Comparison of ENCODE assay signal across 9 cellular contexts in the genomic region with DNA sequence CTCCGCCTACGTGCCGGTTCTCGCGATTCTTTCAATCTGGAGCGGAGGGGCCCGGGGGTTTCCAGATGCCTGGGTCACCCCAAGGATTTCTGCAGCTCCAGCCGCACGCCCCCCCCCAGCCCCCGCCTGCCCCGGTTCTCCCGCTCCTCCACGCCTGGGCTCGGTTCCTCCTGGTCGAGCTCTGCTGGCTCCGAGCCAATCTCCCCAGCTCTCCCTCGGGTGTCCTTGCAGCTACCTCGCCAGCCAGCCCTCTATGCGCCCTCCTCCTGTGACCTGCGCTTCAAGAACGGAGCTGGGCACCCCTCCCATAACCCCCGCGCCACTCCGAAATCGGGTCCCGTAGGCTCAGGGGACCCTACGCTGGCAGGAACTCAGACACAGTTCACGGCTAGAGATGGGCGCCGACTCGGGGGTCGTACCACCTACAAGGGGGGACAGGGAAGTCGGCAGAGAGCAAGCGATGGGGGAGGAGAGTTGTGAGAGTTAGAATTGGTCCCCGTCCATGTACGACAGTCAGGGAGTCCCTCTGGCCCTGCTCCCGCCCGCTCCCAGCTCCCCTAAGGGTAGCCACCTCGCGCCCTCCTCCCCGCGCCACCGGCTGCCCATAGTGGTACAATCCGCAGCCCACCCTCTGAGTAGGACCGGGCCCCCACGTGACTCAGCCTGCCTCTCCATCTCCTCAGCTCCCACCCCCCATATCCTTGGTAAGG. TPM values are rescaled to one million over a fixed set of nuclear protein-coding genes. Genes with fewer than 3 reads are reported as not detected.
DNase-seq lines count a peak whose midpoint lies in the region; ATAC-seq and TF ChIP-seq lines count a peak whose summit lies in the region.
"Had no signal": no experiment of that assay in that cellular context is flagged by ENCODE, and none has a peak within 500 bp of the region (broad histone marks: within the 10 kb centered on the region; RNA-seq: fewer than 3 reads in every experiment).

No MANE protein-coding gene starts in this region.

- H3K36me3 Mint-ChIP-seq in T-helper 2 cell treated with Interferon-gamma antibody and Interleukin-4, amounts not matched to agents 5 μg/mL and 100 μg/mL, for 36 hours (ENCODE audit: low read depth), result peaks cover 17% of the 10 kb centered on the region
- H3K36me3 Mint-ChIP-seq in type B pancreatic cell, result peaks cover 4% of the 10 kb centered on the region

- H3K4me3 ChIP-seq in AG09309 (ENCODE audit: control insufficient read depth, low read depth, low read length) (peak overlapping the region; percentile 45), HEK293 (ENCODE audit: low read depth, low read length) (peak overlapping the region; percentile 20), ectodermal cell (ENCODE audit: insufficient read depth, low read depth, low read length) (peak overlapping the region; percentile 74)

- H3K9me3 Mint-ChIP-seq in T-helper 2 cell treated with Interferon-gamma antibody and Interleukin-4, amounts not matched to agents 5 μg/mL and 100 μg/mL, for 36 hours, result no peaks in the 10 kb centered on the region
- no peaks in the 10 kb centered on the region for H3K9me3 Mint-ChIP-seq in type B pancreatic cell

- H3K9me3 ChIP-seq in HEK293 (ENCODE audit: control insufficient read depth, insufficient read depth, low read depth, low read length), result no peaks in the 10 kb centered on the region
- H3K9me3 ChIP-seq in ectodermal cell (ENCODE audit: control insufficient read depth, low read length), result no peaks in the 10 kb centered on the region

- H3K4me1 ChIP-seq in HEK293 (ENCODE audit: control insufficient read depth, insufficient read depth, low read length), result peaks cover 31% of the 10 kb centered on the region
- peaks cover 27% of the 10 kb centered on the region for H3K4me1 ChIP-seq in ectodermal cell (ENCODE audit: control insufficient read depth, insufficient read depth, low read length)

- WGBS in ectodermal cell, 2 experiments, result 0% methylated on average over 46 of the region's 46 CpGs

- peak overlapping the region; percentile 88 for H3K4me3 Mint-ChIP-seq in T-helper 2 cell treated with Interferon-gamma antibody and Interleukin-4, amounts not matched to agents 5 μg/mL and 100 μg/mL, for 36 hours
- peak overlapping the region; percentile 93 for H3K4me3 Mint-ChIP-seq in type B pancreatic cell

- CTCF ChIA-PET in HEK293 (lab: Yijun Ruan, JAX), result interaction anchor here (0.6 to 3.8 kb wide), 3 partner anchors 13 to 84 kb away, joined by 3 to 18 read pairs (median 5); a partner anchor contains a TSS

- ATAC-seq in GM19351 (IDR thresholded peaks at IDR 0.05; ENCODE audit: unreplicated experiment), result no peak

- no peaks in the 10 kb centered on the region for H3K36me3 ChIP-seq in HEK293 (ENCODE audit: control insufficient read depth in 2 of 2, insufficient read depth in 1 of 2, low read length in 2 of 2)
- H3K36me3 ChIP-seq in ectodermal cell (ENCODE audit: control insufficient read depth, insufficient read depth, low read length), result no peaks in the 10 kb centered on the region

- peak overlapping the region; percentile 74 for H3K27ac ChIP-seq in HEK293 (ENCODE audit: extremely low read depth, low read depth, low read length)
- H3K27ac ChIP-seq in ectodermal cell (ENCODE audit: insufficient read depth, low read depth, low read length, poor library complexity, severe bottlenecking), result peak overlapping the region; percentile 79

- peaks cover 27% of the 10 kb centered on the region for H3K4me1 Mint-ChIP-seq in T-helper 2 cell treated with Interferon-gamma antibody and Interleukin-4, amounts not matched to agents 5 μg/mL and 100 μg/mL, for 36 hours (ENCODE audit: low read depth)
- peaks cover 26% of the 10 kb centered on the region for H3K4me1 Mint-ChIP-seq in type B pancreatic cell (ENCODE audit: unreplicated experiment)

- TF ChIP-seq CTCF in AG09309 (IDR thresholded peaks at IDR 0.05; ENCODE audit: control insufficient read depth, insufficient read depth, low read depth, low read length, missing control alignments) (no peak), HEK293 (tag by site-specific recombination; IDR thresholded peaks at IDR 0.05) (no peak), type B pancreatic cell (conservative IDR thresholded peaks at IDR 0.05) (no peak)

- H3K27me3 Mint-ChIP-seq in T-helper 2 cell treated with Interferon-gamma antibody and Interleukin-4, amounts not matched to agents 5 μg/mL and 100 μg/mL, for 36 hours (ENCODE audit: low read depth), result peaks cover 54% of the 10 kb centered on the region
- peaks cover 63% of the 10 kb centered on the region for H3K27me3 Mint-ChIP-seq in type B pancreatic cell

- peaks cover 68% of the 10 kb centered on the region for H3K27me3 ChIP-seq in ectodermal cell (ENCODE audit: control insufficient read depth, insufficient read depth, low read length, poor library complexity, severe bottlenecking)

- DNase-seq in AG09309 (ENCODE audit: low read depth) (no peak), mucosa of gallbladder (ENCODE audit: low spot score) (peak; percentile 39), type B pancreatic cell (ENCODE audit: extremely low spot score, unreplicated experiment) (no peak), SKM-1 (lab: John Stamatoyannopoulos, UW; ENCODE audit: unreplicated experiment) (no peak)
- DNase-seq in T-helper 2 cell treated with Interferon-gamma antibody and Interleukin-4, amounts not matched to agents 5 μg/mL and 100 μg/mL, for 36 hours (ENCODE audit: low spot score), result peak; percentile 55

- peak overlapping the region; percentile 75 for H3K27ac Mint-ChIP-seq in T-helper 2 cell treated with Interferon-gamma antibody and Interleukin-4, amounts not matched to agents 5 μg/mL and 100 μg/mL, for 36 hours
- H3K27ac Mint-ChIP-seq in type B pancreatic cell, result peak overlapping the region; percentile 86

- POLR2A ChIA-PET in HEK293 (lab: Yijun Ruan, JAX), result interaction anchor here (0.5 to 3.1 kb wide), 6 partner anchors 37 to 210 kb away, joined by 3 to 21 read pairs (median 4); a partner anchor contains a TSS

TF ChIP-seq in HEK293, 187 proteins besides CTCF, POLR2A, EP300 and RAD21 (continues in another document):
- TF ChIP-seq, protein P1, sequence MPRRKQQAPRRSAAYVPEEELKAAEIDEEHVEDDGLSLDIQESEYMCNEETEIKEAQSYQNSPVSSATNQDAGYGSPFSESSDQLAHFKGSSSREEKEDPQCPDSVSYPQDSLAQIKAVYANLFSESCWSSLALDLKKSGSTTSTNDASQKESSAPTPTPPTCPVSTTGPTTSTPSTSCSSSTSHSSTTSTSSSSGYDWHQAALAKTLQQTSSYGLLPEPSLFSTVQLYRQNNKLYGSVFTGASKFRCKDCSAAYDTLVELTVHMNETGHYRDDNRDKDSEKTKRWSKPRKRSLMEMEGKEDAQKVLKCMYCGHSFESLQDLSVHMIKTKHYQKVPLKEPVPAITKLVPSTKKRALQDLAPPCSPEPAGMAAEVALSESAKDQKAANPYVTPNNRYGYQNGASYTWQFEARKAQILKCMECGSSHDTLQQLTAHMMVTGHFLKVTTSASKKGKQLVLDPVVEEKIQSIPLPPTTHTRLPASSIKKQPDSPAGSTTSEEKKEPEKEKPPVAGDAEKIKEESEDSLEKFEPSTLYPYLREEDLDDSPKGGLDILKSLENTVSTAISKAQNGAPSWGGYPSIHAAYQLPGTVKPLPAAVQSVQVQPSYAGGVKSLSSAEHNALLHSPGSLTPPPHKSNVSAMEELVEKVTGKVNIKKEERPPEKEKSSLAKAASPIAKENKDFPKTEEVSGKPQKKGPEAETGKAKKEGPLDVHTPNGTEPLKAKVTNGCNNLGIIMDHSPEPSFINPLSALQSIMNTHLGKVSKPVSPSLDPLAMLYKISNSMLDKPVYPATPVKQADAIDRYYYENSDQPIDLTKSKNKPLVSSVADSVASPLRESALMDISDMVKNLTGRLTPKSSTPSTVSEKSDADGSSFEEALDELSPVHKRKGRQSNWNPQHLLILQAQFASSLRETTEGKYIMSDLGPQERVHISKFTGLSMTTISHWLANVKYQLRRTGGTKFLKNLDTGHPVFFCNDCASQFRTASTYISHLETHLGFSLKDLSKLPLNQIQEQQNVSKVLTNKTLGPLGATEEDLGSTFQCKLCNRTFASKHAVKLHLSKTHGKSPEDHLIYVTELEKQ (tag by site-specific recombination; IDR thresholded peaks at IDR 0.05; ENCODE audit: borderline replicate concordance), result peak; percentile 65; the same call in 1 of the 2 replicates
- TF ChIP-seq SP2 (tag by site-specific recombination; IDR thresholded peaks at IDR 0.05) (peak; percentile 64), ZNF350 (tag by site-specific recombination; IDR thresholded peaks at IDR 0.05) (no peak)
- TF ChIP-seq, protein P2, sequence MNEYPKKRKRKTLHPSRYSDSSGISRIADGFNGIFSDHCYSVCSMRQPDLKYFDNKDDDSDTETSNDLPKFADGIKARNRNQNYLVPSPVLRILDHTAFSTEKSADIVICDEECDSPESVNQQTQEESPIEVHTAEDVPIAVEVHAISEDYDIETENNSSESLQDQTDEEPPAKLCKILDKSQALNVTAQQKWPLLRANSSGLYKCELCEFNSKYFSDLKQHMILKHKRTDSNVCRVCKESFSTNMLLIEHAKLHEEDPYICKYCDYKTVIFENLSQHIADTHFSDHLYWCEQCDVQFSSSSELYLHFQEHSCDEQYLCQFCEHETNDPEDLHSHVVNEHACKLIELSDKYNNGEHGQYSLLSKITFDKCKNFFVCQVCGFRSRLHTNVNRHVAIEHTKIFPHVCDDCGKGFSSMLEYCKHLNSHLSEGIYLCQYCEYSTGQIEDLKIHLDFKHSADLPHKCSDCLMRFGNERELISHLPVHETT (tag by site-specific recombination; IDR thresholded peaks at IDR 0.05), result peak; percentile 73

RNA-seq across cellular contexts. Expression of a gene that starts 1.0 kb away (rescaled TPM):
- 8.4 TPM for polyA plus RNA-seq in ectodermal cell (2013, experiment 1 of 4)
- polyA plus RNA-seq in ectodermal cell (2013, experiment 2 of 4), result 7.4 TPM
- polyA plus RNA-seq in ectodermal cell (2013, experiment 3 of 4), result 8.1 TPM
- 10.0 TPM for polyA plus RNA-seq in ectodermal cell (2013, experiment 4 of 4)
- 2.7 TPM for total RNA-seq in mucosa of gallbladder
- 21.8 and 76.0 TPM in 2 replicates for total RNA-seq in type B pancreatic cell (ENCODE audit: low replicate concordance)

RNA-seq across cellular contexts. Expression of a gene that starts 4.6 kb away (rescaled TPM):
- 16.4 TPM for polyA plus RNA-seq in ectodermal cell (2013, experiment 1 of 4)
- 19.3 TPM for polyA plus RNA-seq in ectodermal cell (2013, experiment 2 of 4)
- polyA plus RNA-seq in ectodermal cell (2013, experiment 3 of 4), result 16.1 TPM
- 15.9 TPM for polyA plus RNA-seq in ectodermal cell (2013, experiment 4 of 4)
- total RNA-seq in mucosa of gallbladder (10.0 TPM), type B pancreatic cell (ENCODE audit: low replicate concordance) (16.4 and 51.1 TPM in 2 replicates)

RNA-seq across cellular contexts. Expression of a gene that starts 5.0 kb away (rescaled TPM):
- polyA plus RNA-seq in ectodermal cell (2013, experiment 1 of 4), result 1.4 TPM
- 1.5 TPM for polyA plus RNA-seq in ectodermal cell (2013, experiment 2 of 4)
- 1.1 TPM for polyA plus RNA-seq in ectodermal cell (2013, experiment 3 of 4)
- polyA plus RNA-seq in ectodermal cell (2013, experiment 4 of 4), result 1.2 TPM
- total RNA-seq in mucosa of gallbladder, result 14.3 TPM
- 6.4 and 15.9 TPM in 2 replicates for total RNA-seq in type B pancreatic cell (ENCODE audit: low replicate concordance)

RNA-seq across cellular contexts. Expression of a gene that starts 11.6 kb away (rescaled TPM):
- not detected for polyA plus RNA-seq in ectodermal cell (2013, experiment 1 of 4)
- not detected for polyA plus RNA-seq in ectodermal cell (2013, experiment 2 of 4)
- not detected for polyA plus RNA-seq in ectodermal cell (2013, experiment 3 of 4)
- not detected for polyA plus RNA-seq in ectodermal cell (2013, experiment 4 of 4)
- total RNA-seq in mucosa of gallbladder (not detected), type B pancreatic cell (ENCODE audit: low replicate concordance) (not detected in 2 replicates)
- total RNA-seq: glomerular endothelial cell had no signal

RNA-seq across cellular contexts. Expression of a gene that starts 14.9 kb away (rescaled TPM):
- not detected for polyA plus RNA-seq in ectodermal cell (2013, experiment 1 of 4)
- not detected for polyA plus RNA-seq in ectodermal cell (2013, experiment 2 of 4)
- not detected for polyA plus RNA-seq in ectodermal cell (2013, experiment 3 of 4)
- polyA plus RNA-seq in ectodermal cell (2013, experiment 4 of 4), result not detected
- total RNA-seq in mucosa of gallbladder (not detected), type B pancreatic cell (ENCODE audit: low replicate concordance) (not detected in 2 replicates)
- total RNA-seq: glomerular endothelial cell had no signal

Comparison
In these comparisons a context has a peak if more than half of its experiments do, and no peak if none do; other contexts are left out.
1. DNase-seq: peak in T-helper 2 cell treated with Interferon-gamma antibody and Interleukin-4, amounts not matched to agents 5 μg/mL and 100 μg/mL, for 36 hours (single experiment) and mucosa of gallbladder (single experiment); none in AG09309 (single experiment), type B pancreatic cell (single experiment) and SKM-1 (single experiment).
2. H3K4me3 ChIP-seq: peak in every context shown above with its lines; median percentile 74 in ectodermal cell; 45 in AG09309; 20 in HEK293.